ENCODE assay signal across 30 cellular contexts in genomic region chr1:94165843-94166242, GRCh38. TPM values are rescaled to one million over a fixed set of nuclear protein-coding genes. Genes with fewer than 3 reads are reported as not detected.
"Had no signal": no experiment of that assay in that cellular context is flagged by ENCODE, and none has a peak within 500 bp of the region (broad histone marks: within the 10 kb centered on the region; RNA-seq: fewer than 3 reads in every experiment).

No MANE protein-coding gene starts in this region.

- H3K36me3 ChIP-seq: lower lobe of right lung, pancreas, prostate gland, thyroid gland, transverse colon, uterus had no signal

- H3K4me3 Mint-ChIP-seq: naive thymus-derived CD8-positive, alpha-beta T cell; nephron; neural crest cell; stimulated activated naive B cell treated with anti-CD40 and anti-IgM and Interleukin-4, amounts not matched to agents 10 μg/mL and 1 μg/mL and 100 μg/mL, for 72 hours had no signal

- H3K4me1 Mint-ChIP-seq: naive thymus-derived CD8-positive, alpha-beta T cell; nephron; neural crest cell; stimulated activated naive B cell treated with anti-CD40 and anti-IgM and Interleukin-4, amounts not matched to agents 10 μg/mL and 1 μg/mL and 100 μg/mL, for 72 hours had no signal

- H3K9me3 ChIP-seq: pancreas, prostate gland, testis, thyroid gland, transverse colon, uterus had no signal

- H3K9me3 Mint-ChIP-seq: naive thymus-derived CD8-positive, alpha-beta T cell had no signal

- ATAC-seq: left cardiac atrium; left lobe of liver; left ventricle myocardium superior; lower lobe of right lung; naive thymus-derived CD8-positive, alpha-beta T cell; pancreas; right cardiac atrium; sciatic nerve; stimulated activated naive B cell treated with anti-CD40 and anti-IgM and Interleukin-4, amounts not matched to agents 10 μg/mL and 1 μg/mL and 100 μg/mL, for 72 hours; stimulated activated naive CD8-positive, alpha-beta T cell treated with anti-CD3 and anti-CD28 coated beads, Interleukin-15, Interleukin-2, amounts not matched to agents 100 U/mL and 50 U/mL, for 24 hours had no signal

- DNase-seq: hippocampal formation; kidney glomerular epithelial cell; left cardiac atrium; left ventricle myocardium superior; lower lobe of right lung; mammary epithelial cell; mesenchymal stem cell; naive thymus-derived CD8-positive, alpha-beta T cell; nucleus accumbens; pancreas; posterior cingulate gyrus; retina; right cardiac atrium; stimulated activated CD4-positive, alpha-beta T cell treated with anti-CD3 and anti-CD28 coated beads, Interleukin-12 subunit alpha, Interleukin-12 subunit beta, amount 100 ng/mL, for 4 hours; stimulated activated CD4-positive, alpha-beta T cell treated with anti-CD3 and anti-CD28 coated beads, Interleukin-15, amount 100 ng/mL, for 24 hours; stimulated activated CD4-positive, alpha-beta T cell treated with anti-CD3 and anti-CD28 coated beads, Interleukin-2, amount 100 ng/mL, for 24 hours; stimulated activated CD4-positive, alpha-beta T cell treated with anti-CD3 and anti-CD28 coated beads, Interleukin-4, amount 100 ng/mL, for 1 hour; stimulated activated naive B cell treated with anti-CD40 and anti-IgM and Interleukin-4, amounts not matched to agents 10 μg/mL and 1 μg/mL and 100 μg/mL, for 72 hours; stimulated activated naive CD8-positive, alpha-beta T cell treated with anti-CD3 and anti-CD28 coated beads, Interleukin-15, Interleukin-2, amounts not matched to agents 100 U/mL and 50 U/mL, for 24 hours; stomach; testis; thyroid gland; transverse colon; uterus had no signal

- H3K27me3 ChIP-seq: pancreas, stomach, testis, thyroid gland, transverse colon, uterus had no signal

- H3K36me3 Mint-ChIP-seq: naive thymus-derived CD8-positive, alpha-beta T cell; stimulated activated naive B cell treated with anti-CD40 and anti-IgM and Interleukin-4, amounts not matched to agents 10 μg/mL and 1 μg/mL and 100 μg/mL, for 72 hours had no signal

- H3K27ac Mint-ChIP-seq: naive thymus-derived CD8-positive, alpha-beta T cell; nephron; stimulated activated naive B cell treated with anti-CD40 and anti-IgM and Interleukin-4, amounts not matched to agents 10 μg/mL and 1 μg/mL and 100 μg/mL, for 72 hours had no signal

- H3K4me1 ChIP-seq: lower lobe of right lung, pancreas, prostate gland, stomach, testis, transverse colon, uterus had no signal

- H3K27ac ChIP-seq: lower lobe of right lung, pancreas, prostate gland, skin epidermis, stomach, testis, thyroid gland, transverse colon, uterus had no signal

- H3K4me3 ChIP-seq: lower lobe of right lung, pancreas, prostate gland, skin epidermis, stomach, testis, thyroid gland, transverse colon, uterus had no signal

RNA-seq across cellular contexts. Expression of gene ABCA4, which starts 44.9 kb away (rescaled TPM):
- total RNA-seq: naive thymus-derived CD8-positive, alpha-beta T cell had no signal
- polyA plus RNA-seq: naive thymus-derived CD8-positive, alpha-beta T cell had no signal
